19 cellular contexts compared by ENCODE assay signal in the genomic region with DNA sequence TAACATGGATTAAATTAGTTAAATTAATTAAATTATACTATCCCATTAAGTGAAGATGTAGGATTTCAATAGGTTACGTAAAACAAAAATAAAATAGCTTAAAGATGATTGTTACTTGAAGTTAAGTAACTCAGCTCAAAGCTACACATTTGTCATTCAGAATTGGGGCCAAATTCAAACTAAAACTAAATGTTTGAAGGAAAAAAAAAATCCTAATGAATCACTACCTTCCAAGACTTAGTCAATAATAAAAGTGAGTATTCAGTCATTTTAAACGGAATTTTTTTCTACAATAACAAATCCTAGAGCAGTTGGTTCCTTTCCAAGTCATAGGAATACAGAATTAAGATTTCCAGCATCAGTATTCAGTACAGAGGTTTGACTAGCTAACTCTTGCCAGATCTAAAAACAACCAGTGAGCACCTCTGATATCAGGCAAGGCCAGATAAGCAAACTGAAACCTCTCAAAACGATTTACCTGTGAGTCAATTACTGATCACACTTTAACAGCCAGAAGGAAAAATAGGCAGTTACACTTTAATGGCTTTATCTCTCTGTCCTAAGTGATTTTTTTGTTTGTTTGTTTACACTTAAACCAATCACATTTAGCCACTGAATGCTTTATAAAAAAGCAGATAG.
"Had no signal": no experiment of that assay in that cellular context is flagged by ENCODE, and none has a peak within 500 bp of the region (broad histone marks: within the 10 kb centered on the region; RNA-seq: fewer than 3 reads in every experiment).

No MANE protein-coding gene starts in this region.

- DNase-seq: activated CD4-positive, alpha-beta T cell treated with anti-CD3 and anti-CD28 coated beads for 1 hour; activated CD8-positive, alpha-beta memory T cell treated with anti-CD3 and anti-CD28 coated beads for 24 hours; activated CD8-positive, alpha-beta memory T cell treated with anti-CD3 and anti-CD28 coated beads, Interleukin-2, amount 50 U/mL, for 48 hours; activated effector memory CD4-positive, alpha-beta T cell treated with Interleukin-2 at 50 U/mL for 16 hours; activated naive CD4-positive, alpha-beta T cell treated with anti-CD3 and anti-CD28 coated beads, Interleukin-2, amount 50 U/mL, for 16 hours; activated T-cell treated with anti-CD3 and anti-CD28 coated beads, Interleukin-2, amount 50 U/mL, for 48 hours; effector memory CD8-positive, alpha-beta T cell; erythroblast; left cardiac atrium; right cardiac atrium; stimulated activated CD4-positive, alpha-beta T cell treated with anti-CD3 and anti-CD28 coated beads, Interleukin-4, amount 100 ng/mL, for 1 hour; stomach; testis; upper lobe of left lung; WERI-Rb-1 had no signal

- H3K9me3 ChIP-seq: testis had no signal

- ATAC-seq: effector memory CD8-positive, alpha-beta T cell; left cardiac atrium; natural killer cell treated with Interleukin-12 subunit alpha and Interleukin-12 subunit beta and Interleukin-15 and Interleukin-18, amount 100 ng/mL, for 72 hours; right cardiac atrium had no signal

- H3K27ac ChIP-seq: cardiac muscle cell, neutrophil, skin epidermis, stomach, testis, upper lobe of left lung, WERI-Rb-1 had no signal

- H3K27me3 ChIP-seq: cardiac muscle cell, neutrophil, stomach, testis, upper lobe of left lung had no signal

- H3K4me3 ChIP-seq: cardiac muscle cell, skin epidermis, stomach, testis, upper lobe of left lung had no signal

- H3K36me3 ChIP-seq: cardiac muscle cell, neutrophil, stomach, upper lobe of left lung, WERI-Rb-1 had no signal

- H3K4me1 ChIP-seq: testis, upper lobe of left lung had no signal
